In genomic region chr6:26296857-26297648, GRCh38 we compare ENCODE assay signal across 1 cellular context.
TF ChIP-seq lines count a peak whose summit lies in the region.

No MANE protein-coding gene starts in this region.

TF ChIP-seq in SK-N-SH treated with all-trans-retinoic acid at 6 μM for 48 hours, 23 proteins besides CTCF, POLR2A, EP300 and RAD21 (continued from another document):
- no peak for TF ChIP-seq PATZ1 (CRISPR knock-in tag; IDR thresholded peaks at IDR 0.05; ENCODE audit: borderline replicate concordance)
